In genomic region chr20:35006009-35006408, GRCh38 we compare ENCODE assay signal across 23 cellular contexts. TPM values are rescaled to one million over a fixed set of nuclear protein-coding genes. Genes with fewer than 3 reads are reported as not detected.
DNase-seq lines count a peak whose midpoint lies in the region; ATAC-seq and TF ChIP-seq lines count a peak whose summit lies in the region.
"Had no signal": no experiment of that assay in that cellular context is flagged by ENCODE, and none has a peak within 500 bp of the region (broad histone marks: within the 10 kb centered on the region; RNA-seq: fewer than 3 reads in every experiment).

No MANE protein-coding gene starts in this region.

- BruUV-seq in Calu3 (replicated peaks; lab: Mats Ljungman, UMichigan): no TSS peak

- ATAC-seq in left lung: no peak
- ATAC-seq in psoas muscle: no peak
- no peak for ATAC-seq in GM21367 (IDR thresholded peaks at IDR 0.05; ENCODE audit: unreplicated experiment)
- ATAC-seq: SK-N-SH treated with all-trans-retinoic acid at 6 μM for 48 hours; stimulated activated naive B cell treated with anti-CD40 and anti-IgM and Interleukin-4, amounts not matched to agents 10 μg/mL and 1 μg/mL and 100 μg/mL, for 72 hours had no signal

- DNase-seq in Calu3 (no peak), RWPE1 (ENCODE audit: low spot score) (no peak), left lung (peak; percentile 20 to 47), psoas muscle (peak; percentile 4 to 28), epidermal melanocyte (ENCODE audit: insufficient read length, low spot score) (no peak), HAP-1 (ENCODE audit: low spot score in 2 of 2) (no peak)
- DNase-seq: activated B cell treated with CpG ODN at 0.5 μM for 24 hours; activated CD4-positive, alpha-beta memory T cell treated with anti-CD3 and anti-CD28 coated beads, Interleukin-2, amount 10 ng/mL, durations not matched to agents 7 days and 5 days; activated naive CD4-positive, alpha-beta T cell treated with Interleukin-2 at 50 U/mL for 16 hours; activated T-cell treated with anti-CD3 and anti-CD28 coated beads for 4 hours; DMS153; effector CD8-positive, alpha-beta T cell; GDM1; NCI-H1092; NCI-H2081; NCI-H510A; stimulated activated naive B cell treated with anti-CD40 and anti-IgM and Interleukin-4, amounts not matched to agents 10 μg/mL and 1 μg/mL and 100 μg/mL, for 72 hours; thyroid gland had no signal

- H3K27ac ChIP-seq in RWPE1 (peak overlapping the region; percentile 3; the same call in 1 of the 2 replicates), left lung (no peak overlapping the region), psoas muscle (no peak overlapping the region)
- H3K27ac ChIP-seq: thyroid gland had no signal

- H3K36me3 Mint-ChIP-seq in Calu3 (ENCODE audit: insufficient read depth, unreplicated experiment): peaks cover 69% of the 10 kb centered on the region

- 74 to 86% (median 81%) methylated on average over 11 of the region's 11 CpGs for WGBS in psoas muscle, 3 donors

- no peaks in the 10 kb centered on the region for H3K9me3 Mint-ChIP-seq in Calu3 (ENCODE audit: low read depth, unreplicated experiment)
- H3K9me3 Mint-ChIP-seq: activated B cell treated with CpG ODN at 0.5 μM for 24 hours; activated CD4-positive, alpha-beta memory T cell treated with anti-CD3 and anti-CD28 coated beads, Interleukin-2, amount 10 ng/mL, durations not matched to agents 7 days and 5 days; CD4-positive, alpha-beta T cell; stimulated activated naive B cell treated with anti-CD40 and anti-IgM and Interleukin-4, amounts not matched to agents 10 μg/mL and 1 μg/mL and 100 μg/mL, for 72 hours; T-helper 2 cell treated with Interferon-gamma antibody and Interleukin-4, amounts not matched to agents 5 μg/mL and 100 μg/mL, for 36 hours had no signal

- H3K27ac Mint-ChIP-seq in Calu3 (ENCODE audit: unreplicated experiment): peak overlapping the region; percentile 30
- H3K27ac Mint-ChIP-seq: activated B cell treated with CpG ODN at 0.5 μM for 24 hours; activated CD4-positive, alpha-beta memory T cell treated with anti-CD3 and anti-CD28 coated beads, Interleukin-2, amount 10 ng/mL, durations not matched to agents 7 days and 5 days; CD4-positive, alpha-beta T cell; stimulated activated naive B cell treated with anti-CD40 and anti-IgM and Interleukin-4, amounts not matched to agents 10 μg/mL and 1 μg/mL and 100 μg/mL, for 72 hours; T-helper 2 cell treated with Interferon-gamma antibody and Interleukin-4, amounts not matched to agents 5 μg/mL and 100 μg/mL, for 36 hours had no signal

- CTCF ChIA-PET in Calu3 (lab: Charles Lee) (no interaction called here), RWPE1 (lab: Yijun Ruan, JAX) (interaction anchor here (0.6 kb wide), 2 partner anchors 219 to 1133 kb away, joined by 4 to 5 read pairs; no protein-coding TSS in a partner anchor)

- POLR2A ChIA-PET in RWPE1 (lab: Yijun Ruan, JAX; ENCODE audit: low non-redundant PET): no interaction called here

- H3K27me3 ChIP-seq in left lung (no peaks in the 10 kb centered on the region), psoas muscle (ENCODE audit: insufficient read depth in 3 of 3, low read length in 2 of 3) (no peaks in the 10 kb centered on the region), HAP-1 (ENCODE audit: low read depth) (no peaks in the 10 kb centered on the region)
- H3K27me3 ChIP-seq: thyroid gland had no signal

- H3K36me3 ChIP-seq in left lung (peaks cover 0 to 100% of the 10 kb centered on the region in 2 donors), psoas muscle (ENCODE audit: insufficient read depth in 1 of 2, low read depth in 1 of 2) (peaks cover 5 to 100% of the 10 kb centered on the region in 2 donors), HAP-1 (replicated peaks) (peaks cover 97% of the 10 kb centered on the region)

- H3K4me3 ChIP-seq in left lung (no peak overlapping the region), psoas muscle (no peak overlapping the region), HAP-1 (no peak overlapping the region)
- H3K4me3 ChIP-seq: thyroid gland had no signal

- intact Hi-C loops in Calu3 (cut with micrococcal nuclease; ENCODE audit: unreplicated experiment) (no loop called here), left lung (cut with DNase I) (no loop called here), psoas muscle (cut with DNase I) (no loop called here)

- no peak overlapping the region for H3K4me3 Mint-ChIP-seq in Calu3 (ENCODE audit: low read depth, unreplicated experiment)
- H3K4me3 Mint-ChIP-seq: activated B cell treated with CpG ODN at 0.5 μM for 24 hours; activated CD4-positive, alpha-beta memory T cell treated with anti-CD3 and anti-CD28 coated beads, Interleukin-2, amount 10 ng/mL, durations not matched to agents 7 days and 5 days; CD4-positive, alpha-beta T cell; stimulated activated naive B cell treated with anti-CD40 and anti-IgM and Interleukin-4, amounts not matched to agents 10 μg/mL and 1 μg/mL and 100 μg/mL, for 72 hours; T-helper 2 cell treated with Interferon-gamma antibody and Interleukin-4, amounts not matched to agents 5 μg/mL and 100 μg/mL, for 36 hours had no signal

- no peaks in the 10 kb centered on the region for H3K27me3 Mint-ChIP-seq in Calu3 (ENCODE audit: unreplicated experiment)
- H3K27me3 Mint-ChIP-seq: activated B cell treated with CpG ODN at 0.5 μM for 24 hours; activated CD4-positive, alpha-beta memory T cell treated with anti-CD3 and anti-CD28 coated beads, Interleukin-2, amount 10 ng/mL, durations not matched to agents 7 days and 5 days; CD4-positive, alpha-beta T cell; stimulated activated naive B cell treated with anti-CD40 and anti-IgM and Interleukin-4, amounts not matched to agents 10 μg/mL and 1 μg/mL and 100 μg/mL, for 72 hours had no signal

- TF ChIP-seq CTCF in Calu3 (IDR thresholded peaks at IDR 0.05; ENCODE audit: unreplicated experiment) (no peak), RWPE1 (conservative IDR thresholded peaks at IDR 0.05; ENCODE audit: low read depth) (no peak), left lung (IDR thresholded peaks at IDR 0.05) (no peak), psoas muscle (IDR thresholded peaks at IDR 0.05) (no peak)

- no peaks in the 10 kb centered on the region for H3K4me1 Mint-ChIP-seq in Calu3 (ENCODE audit: low read depth, unreplicated experiment)
- H3K4me1 Mint-ChIP-seq: activated B cell treated with CpG ODN at 0.5 μM for 24 hours; stimulated activated naive B cell treated with anti-CD40 and anti-IgM and Interleukin-4, amounts not matched to agents 10 μg/mL and 1 μg/mL and 100 μg/mL, for 72 hours had no signal

- H3K4me1 ChIP-seq in left lung (no peaks in the 10 kb centered on the region), psoas muscle (peaks cover 17% of the 10 kb centered on the region), HAP-1 (no peaks in the 10 kb centered on the region)
- H3K4me1 ChIP-seq: thyroid gland had no signal

- H3K9me3 ChIP-seq in left lung (no peaks in the 10 kb centered on the region), psoas muscle (no peaks in the 10 kb centered on the region), HAP-1 (no peaks in the 10 kb centered on the region)
- H3K9me3 ChIP-seq: thyroid gland had no signal

- in situ Hi-C loops in HAP-1 (cut with MboI; ENCODE audit: low sequenced_read_pairs): no loop called here

RNA-seq across cellular contexts. Expression of gene MYH7B, which starts 50.3 kb away (rescaled TPM):
- total RNA-seq in Calu3 (2022) (0.52 and 0.73 TPM in 2 replicates), left lung (under 1 TPM; 0.34 to 0.41 TPM), psoas muscle (100 to 1,000 TPM in 1 of 4 donors, 10 to 100 TPM in 3; 10.6 to 101 (median 22.1) TPM)
- polyA plus RNA-seq in psoas muscle: 10 to 100 TPM in 1 of 3 donors, 1 to 10 TPM in 2; 5.7 to 15.0 (median 6.4) TPM
- total RNA-seq: glomerular endothelial cell had no signal

RNA-seq across cellular contexts. Expression of gene GSS, which starts 50.4 kb away (rescaled TPM):
- 110 and 116 TPM in 2 replicates for total RNA-seq in Calu3 (2022)
- total RNA-seq in left lung: 10 to 100 TPM; 41.6 to 49.4 TPM
- total RNA-seq in psoas muscle: 10 to 100 TPM; 21.5 to 36.6 (median 26.6) TPM
- 10 to 100 TPM; 14.5 to 26.9 (median 24.5) TPM for polyA plus RNA-seq in psoas muscle

Comparison
In these comparisons a context has a peak if more than half of its experiments do, and no peak if none do; other contexts are left out.
1. DNase-seq: peak in left lung (2 of 2) and psoas muscle (2 of 2); none in Calu3 (single experiment), RWPE1 (single experiment), epidermal melanocyte (single experiment) and HAP-1 (0 of 2).